ENCODE assay signal across 10 cellular contexts in genomic region chr7:55021053-55021452, GRCh38. TPM values are rescaled to one million over a fixed set of nuclear protein-coding genes. Genes with fewer than 3 reads are reported as not detected.
DNase-seq lines count a peak whose midpoint lies in the region; ATAC-seq and TF ChIP-seq lines count a peak whose summit lies in the region.
"Had no signal": no experiment of that assay in that cellular context is flagged by ENCODE, and none has a peak within 500 bp of the region (broad histone marks: within the 10 kb centered on the region; RNA-seq: fewer than 3 reads in every experiment).

No MANE protein-coding gene starts in this region.

- no peaks in the 10 kb centered on the region for H3K36me3 ChIP-seq in heart left ventricle
- H3K36me3 ChIP-seq in upper lobe of right lung = no peaks in the 10 kb centered on the region

- ATAC-seq in heart left ventricle (no peak), upper lobe of right lung (no peak)

- H3K27ac Mint-ChIP-seq in endothelial cell (ENCODE audit: unreplicated experiment) = no peak overlapping the region
- H3K27ac Mint-ChIP-seq in nephron progenitor cell = no peak overlapping the region
- no peak overlapping the region for H3K27ac Mint-ChIP-seq in activated naive CD8-positive, alpha-beta T cell treated with anti-CD3 and anti-CD28 coated beads for 36 hours

- whole genome bisulfite sequencing in heart left ventricle, 4 donors = 80 to 88% (median 85%) methylated on average over 9 of the region's 9 CpGs

- peaks cover 0 to 32% (median 12%) of the 10 kb centered on the region in 12 donors for H3K4me1 ChIP-seq in heart left ventricle
- peaks cover 33% of the 10 kb centered on the region for H3K4me1 ChIP-seq in upper lobe of right lung

- peak overlapping the region; percentile 72 for H3K4me3 Mint-ChIP-seq in endothelial cell (ENCODE audit: unreplicated experiment)
- H3K4me3 Mint-ChIP-seq in nephron progenitor cell = peak overlapping the region; percentile 71
- no peak overlapping the region for H3K4me3 Mint-ChIP-seq in activated naive CD8-positive, alpha-beta T cell treated with anti-CD3 and anti-CD28 coated beads for 36 hours

- H3K27me3 Mint-ChIP-seq in endothelial cell (ENCODE audit: unreplicated experiment) (peaks cover 17% of the 10 kb centered on the region), nephron progenitor cell (ENCODE audit: low read depth, poor library complexity) (peaks cover 99% of the 10 kb centered on the region)
- H3K27me3 Mint-ChIP-seq in activated naive CD8-positive, alpha-beta T cell treated with anti-CD3 and anti-CD28 coated beads for 36 hours = peaks cover 53% of the 10 kb centered on the region

- H3K4me1 Mint-ChIP-seq in endothelial cell (ENCODE audit: unreplicated experiment) (peaks cover 2% of the 10 kb centered on the region), nephron progenitor cell (no peaks in the 10 kb centered on the region)
- no peaks in the 10 kb centered on the region for H3K4me1 Mint-ChIP-seq in activated naive CD8-positive, alpha-beta T cell treated with anti-CD3 and anti-CD28 coated beads for 36 hours

- H3K27ac ChIP-seq in heart left ventricle (peak overlapping the region in 8 of 12 donors; percentile 14 to 95 (median 70)), upper lobe of right lung (peak overlapping the region; percentile 13)

- no peaks in the 10 kb centered on the region for H3K9me3 ChIP-seq in heart left ventricle
- no peaks in the 10 kb centered on the region for H3K9me3 ChIP-seq in upper lobe of right lung

- peaks cover 0 to 32% (median 14%) of the 10 kb centered on the region in 9 donors for H3K27me3 ChIP-seq in heart left ventricle
- H3K27me3 ChIP-seq in upper lobe of right lung = peaks cover 5% of the 10 kb centered on the region

- H3K4me3 ChIP-seq in heart left ventricle (peak overlapping the region in 9 of 12 donors; percentile 18 to 95 (median 86)), upper lobe of right lung (peak overlapping the region; percentile 80)

- H3K9me3 Mint-ChIP-seq in endothelial cell (ENCODE audit: unreplicated experiment) (no peaks in the 10 kb centered on the region), nephron progenitor cell (no peaks in the 10 kb centered on the region)
- no peaks in the 10 kb centered on the region for H3K9me3 Mint-ChIP-seq in activated naive CD8-positive, alpha-beta T cell treated with anti-CD3 and anti-CD28 coated beads for 36 hours

- H3K36me3 Mint-ChIP-seq in endothelial cell (ENCODE audit: low read depth, unreplicated experiment) = no peaks in the 10 kb centered on the region
- H3K36me3 Mint-ChIP-seq in nephron progenitor cell (ENCODE audit: low read depth) = no peaks in the 10 kb centered on the region
- H3K36me3 Mint-ChIP-seq in activated naive CD8-positive, alpha-beta T cell treated with anti-CD3 and anti-CD28 coated beads for 36 hours = peaks cover 2% of the 10 kb centered on the region

- intact Hi-C loops in heart left ventricle (cut with DNase I) = loop anchor here in 4 of 10 donors (5.0 to 10.0 kb wide), 6 partner anchors 36 to 234 kb away; no protein-coding TSS in a partner anchor
- intact Hi-C loops in cardiac septum (cut with DNase I) = loop anchor here (5.0 kb wide), 1 partner anchor 36 kb away; no protein-coding TSS in a partner anchor
- intact Hi-C loops in upper lobe of right lung (cut with DNase I) = no loop called here

- no peak for TF ChIP-seq POLR2A in heart left ventricle (IDR thresholded peaks at IDR 0.05)
- no peak for TF ChIP-seq POLR2A in erythroblast (IDR thresholded peaks at IDR 0.05; ENCODE audit: low read length)

- TF ChIP-seq CTCF in heart left ventricle (IDR thresholded peaks at IDR 0.05) (no peak), endothelial cell (IDR thresholded peaks at IDR 0.05; ENCODE audit: unreplicated experiment) (no peak), nephron progenitor cell (IDR thresholded peaks at IDR 0.05) (no peak), upper lobe of right lung (IDR thresholded peaks at IDR 0.05) (no peak)

- DNase-seq in heart left ventricle (no peak), cardiac septum (ENCODE audit: low spot score) (no peak), endothelial cell (ENCODE audit: low spot score) (no peak), nephron progenitor cell (no peak), upper lobe of right lung (no peak), erythroblast (lab: John Stamatoyannopoulos, UW) (no peak), islet precursor cell (no peak)
- no peak for DNase-seq in activated naive CD8-positive, alpha-beta T cell treated with anti-CD3 and anti-CD28 coated beads for 36 hours
- DNase-seq: activated effector memory CD4-positive, alpha-beta T cell treated with Interleukin-2 at 50 U/mL for 16 hours; KG1 had no signal

RNA-seq across cellular contexts. Expression of gene EGFR, which starts 2.2 kb away (rescaled TPM):
- total RNA-seq in heart left ventricle (10 to 100 TPM in 3 of 9 donors, 1 to 10 TPM in 6; 4.6 to 29.6 (median 8.7) TPM), cardiac septum (7.6 TPM), endothelial cell (ENCODE audit: unreplicated experiment) (5.0 TPM), upper lobe of right lung (78.3 TPM)
- 1 to 10 TPM; 2.3 to 2.8 TPM for polyA plus RNA-seq in heart left ventricle
- not detected for total RNA-seq in activated naive CD8-positive, alpha-beta T cell treated with anti-CD3 and anti-CD28 coated beads for 36 hours
